In genomic region chr18:57210101-57210661, GRCh38 we compare ENCODE assay signal across 8 cellular contexts.
DNase-seq lines count a peak whose midpoint lies in the region; ATAC-seq and TF ChIP-seq lines count a peak whose summit lies in the region.

No MANE protein-coding gene starts in this region.

- H3K4me2 ChIP-seq in OCI-LY3 (ENCODE audit: low read length) = peak overlapping the region; percentile 90

- intact Hi-C loops in right lobe of liver (cut with DNase I) = no loop called here

- peak overlapping the region in 4 of 7 donors; percentile 24 to 71 (median 52) for H3K4me3 Mint-ChIP-seq in CD8-positive, alpha-beta memory T cell
- peak overlapping the region; percentile 33 for H3K4me3 Mint-ChIP-seq in HFFc6

- H3K79me2 ChIP-seq in OCI-LY3 (ENCODE audit: low read length) = no peaks in the 10 kb centered on the region

- H3K27ac ChIP-seq in CD8-positive, alpha-beta memory T cell (ENCODE audit: low read depth, low read length) = no peak overlapping the region
- H3K27ac ChIP-seq in OCI-LY3 (ENCODE audit: low read length) (no peak overlapping the region), right lobe of liver (no peak overlapping the region)

- no peaks in the 10 kb centered on the region for H3K4me1 ChIP-seq in CD8-positive, alpha-beta memory T cell (ENCODE audit: insufficient read depth, low read length)
- H3K4me1 ChIP-seq in OCI-LY3 (ENCODE audit: low read length) (peaks cover 34% of the 10 kb centered on the region), right lobe of liver (peaks cover 0 to 6% (median 0%) of the 10 kb centered on the region in 4 donors)

- peak overlapping the region; percentile 9; the same call in 1 of the 2 replicates for H2AFZ ChIP-seq in OCI-LY3 (ENCODE audit: low read depth, low read length)

- H3K4me1 Mint-ChIP-seq in CD8-positive, alpha-beta memory T cell = peaks cover 4 to 11% (median 9%) of the 10 kb centered on the region in 3 donors
- H3K4me1 Mint-ChIP-seq in HFFc6 (ENCODE audit: low read depth) = peaks cover 25% of the 10 kb centered on the region

- no peaks in the 10 kb centered on the region for H4K20me1 ChIP-seq in OCI-LY3 (ENCODE audit: insufficient read depth, low read length)

- no peak for DNase-seq in CD8-positive, alpha-beta memory T cell
- DNase-seq in HFFc6 (peak; percentile 83), dedifferentiated amniotic fluid mesenchymal stem cell (ENCODE audit: extremely low spot score) (peak; percentile 79), right lobe of liver (peak in 1 of 3 donors; percentile 69), ureter (ENCODE audit: low spot score) (peak; percentile 66), NCI-H1105 treated with DMSO at 0.1 percent for 48 hours (lab: John Stamatoyannopoulos, UW) (no peak), activated T-cell treated with anti-CD3 and anti-CD28 coated beads for 4 hours (no peak)

- 31% methylated on average over 4 of the region's 11 CpGs for WGBS in right lobe of liver (ENCODE audit: insufficient coverage, low coverage, low lambda C conversion rate, missing lambda C conversion rate)

- peaks cover 0 to 2% (median 0%) of the 10 kb centered on the region in 5 donors for H3K9me3 Mint-ChIP-seq in CD8-positive, alpha-beta memory T cell
- no peaks in the 10 kb centered on the region for H3K9me3 Mint-ChIP-seq in HFFc6

- H3K4me3 ChIP-seq in CD8-positive, alpha-beta memory T cell (ENCODE audit: low read length) = no peak overlapping the region
- H3K4me3 ChIP-seq in OCI-LY3 (ENCODE audit: low read length) (peak overlapping the region; percentile 73), right lobe of liver (no peak overlapping the region)

- H3K9me3 ChIP-seq in CD8-positive, alpha-beta memory T cell (ENCODE audit: low read length) = no peaks in the 10 kb centered on the region
- H3K9me3 ChIP-seq in OCI-LY3 (ENCODE audit: insufficient read depth, low read length) = no peaks in the 10 kb centered on the region
- H3K9me3 ChIP-seq in right lobe of liver = no peaks in the 10 kb centered on the region

- POLR2A ChIA-PET in CD8-positive, alpha-beta memory T cell (lab: Charles Lee) = no interaction called here

- TF ChIP-seq CTCF in HFFc6 (IDR thresholded peaks at IDR 0.05) (no peak), OCI-LY3 (IDR thresholded peaks at IDR 0.05; ENCODE audit: low read depth, low read length) (no peak), right lobe of liver (IDR thresholded peaks at IDR 0.05) (no peak)

- peak overlapping the region; percentile 38; the same call in 1 of the 2 replicates for H3K9ac ChIP-seq in OCI-LY3 (ENCODE audit: low read length)

- H3K36me3 Mint-ChIP-seq in CD8-positive, alpha-beta memory T cell = no peaks in the 10 kb centered on the region
- H3K36me3 Mint-ChIP-seq in HFFc6 (ENCODE audit: low read depth) = no peaks in the 10 kb centered on the region

- CTCF ChIA-PET in CD8-positive, alpha-beta memory T cell (lab: Charles Lee) = no interaction called here

- no peak for TF ChIP-seq POLR2A in right lobe of liver (IDR thresholded peaks at IDR 0.05)

- ATAC-seq in right lobe of liver = peak; percentile 84 to 99 (median 86)

- H3K27ac Mint-ChIP-seq in CD8-positive, alpha-beta memory T cell = peak overlapping the region in 1 of 8 donors; percentile 18
- no peak overlapping the region for H3K27ac Mint-ChIP-seq in HFFc6

- no peaks in the 10 kb centered on the region for H3K36me3 ChIP-seq in CD8-positive, alpha-beta memory T cell (ENCODE audit: insufficient read depth, low read length)
- H3K36me3 ChIP-seq in OCI-LY3 (replicated peaks; ENCODE audit: low read depth, low read length) (no peaks in the 10 kb centered on the region), right lobe of liver (no peaks in the 10 kb centered on the region)

- peaks cover 4% of the 10 kb centered on the region for H3K27me3 ChIP-seq in CD8-positive, alpha-beta memory T cell (ENCODE audit: insufficient read depth, low read length, poor library complexity, severe bottlenecking)
- H3K27me3 ChIP-seq in OCI-LY3 (ENCODE audit: low read depth, low read length) (peaks cover 38% of the 10 kb centered on the region), right lobe of liver (no peaks in the 10 kb centered on the region)

- H3K27me3 Mint-ChIP-seq in CD8-positive, alpha-beta memory T cell = peaks cover 2 to 30% of the 10 kb centered on the region in 2 donors
- H3K27me3 Mint-ChIP-seq in HFFc6 (ENCODE audit: insufficient read depth) = peaks cover 2% of the 10 kb centered on the region

Comparison
In these comparisons a context has a peak if more than half of its experiments do, and no peak if none do; other contexts are left out.
1. DNase-seq: peak in HFFc6 (single experiment), dedifferentiated amniotic fluid mesenchymal stem cell (single experiment) and ureter (single experiment); none in CD8-positive, alpha-beta memory T cell (0 of 5), NCI-H1105 treated with DMSO at 0.1 percent for 48 hours (single experiment) and activated T-cell treated with anti-CD3 and anti-CD28 coated beads for 4 hours (single experiment).